Comparison of ENCODE assay signal across 24 cellular contexts in the genomic region with DNA sequence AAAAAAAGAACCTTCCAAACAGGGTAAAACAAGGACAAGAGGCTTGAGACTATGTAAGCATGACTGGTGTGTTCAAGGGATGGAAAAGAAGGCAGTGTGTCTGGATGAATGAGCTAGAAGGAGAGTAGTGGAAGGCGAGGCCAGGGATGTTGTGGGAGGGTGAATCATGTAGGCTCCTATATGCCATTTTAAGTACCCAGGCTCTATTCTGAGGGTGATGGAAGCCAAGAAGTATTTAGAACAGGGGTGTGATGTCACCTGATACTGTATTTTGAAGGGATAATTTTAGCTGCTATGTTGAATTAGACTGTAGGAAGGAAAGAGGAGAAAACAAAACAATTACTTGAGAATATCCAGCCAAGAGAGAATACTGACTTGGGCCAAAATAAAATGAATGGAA.
"Had no signal": no experiment of that assay in that cellular context is flagged by ENCODE, and none has a peak within 500 bp of the region (broad histone marks: within the 10 kb centered on the region; RNA-seq: fewer than 3 reads in every experiment).

No MANE protein-coding gene starts in this region.

- H3K27me3 ChIP-seq: colonic mucosa, esophagus muscularis mucosa, foreskin keratinocyte, gastroesophageal sphincter, heart left ventricle, hepatocyte, left lung had no signal

- H3K36me3 ChIP-seq: colonic mucosa, esophagus muscularis mucosa, gastroesophageal sphincter, heart left ventricle, left lung, lower lobe of right lung had no signal

- H3K9me3 ChIP-seq: colonic mucosa, esophagus muscularis mucosa, gastroesophageal sphincter, heart left ventricle, left lung, lower lobe of right lung, mucosa of descending colon had no signal

- H3K4me3 ChIP-seq: colonic mucosa, dorsolateral prefrontal cortex, esophagus muscularis mucosa, gastroesophageal sphincter, heart left ventricle, hepatocyte, left lung, lower lobe of right lung, mucosa of descending colon had no signal

- H3K4me1 ChIP-seq: colonic mucosa, esophagus muscularis mucosa, foreskin keratinocyte, gastroesophageal sphincter, heart left ventricle, left lung, lower lobe of right lung had no signal

- ATAC-seq: foreskin keratinocyte, gastroesophageal sphincter, heart left ventricle, left cardiac atrium, left lung, left ventricle myocardium superior, lower lobe of right lung, mucosa of descending colon had no signal

- DNase-seq: colonic mucosa; cortex of kidney; dermis blood vessel endothelial cell; dorsolateral prefrontal cortex; effector CD4-positive, alpha-beta T cell; effector memory CD4-positive, alpha-beta T cell; heart left ventricle; hypothalamus; immature natural killer cell; islet precursor cell; kidney; kidney glomerular epithelial cell; left cardiac atrium; left lung; left ventricle myocardium superior; lower lobe of right lung; mesenchymal stem cell; mucosa of descending colon had no signal

- H3K27ac ChIP-seq: colonic mucosa, dorsolateral prefrontal cortex, esophagus muscularis mucosa, foreskin keratinocyte, gastroesophageal sphincter, heart left ventricle, hepatocyte, left lung, lower lobe of right lung had no signal

- FAIRE-seq: endothelial cell of umbilical vein, frontal cortex, kidney had no signal
